ENCODE assay signal across 8 cellular contexts in genomic region chr10:22321156-22321711, GRCh38. TPM values are rescaled to one million over a fixed set of nuclear protein-coding genes. Genes with fewer than 3 reads are reported as not detected.
A peak's percentile ranks its signal among the peaks of the same experiment; 100 is the strongest.
DNase-seq lines count a peak whose midpoint lies in the region; ATAC-seq and TF ChIP-seq lines count a peak whose summit lies in the region.

No MANE protein-coding gene starts in this region.

- TF ChIP-seq CTCF in glutamatergic neuron (IDR thresholded peaks at IDR 0.05; ENCODE audit: partially characterized antibody, unreplicated experiment) = no peak

- peak overlapping the region; percentile 100 for H3K4me3 ChIP-seq in SJCRH30

- H3K9ac ChIP-seq in ES-I3 (ENCODE audit: low read depth, low read length) = peak overlapping the region; percentile 67

- DNase-seq in SJCRH30 (peak; percentile 62 to 76), glutamatergic neuron (peak; percentile 75), occipital lobe (lab: John Stamatoyannopoulos, UW) (peak; percentile 74)
- peak; percentile 78 for DNase-seq in activated naive CD8-positive, alpha-beta T cell treated with anti-CD3 and anti-CD28 coated beads, Interleukin-2, amount 10 ng/mL, durations not matched to agents 7 days and 5 days

- no peaks in the 10 kb centered on the region for H3K9me3 Mint-ChIP-seq in activated naive CD8-positive, alpha-beta T cell treated with anti-CD3 and anti-CD28 coated beads, Interleukin-2, amount 10 ng/mL, durations not matched to agents 7 days and 5 days
- peaks cover 20% of the 10 kb centered on the region for H3K9me3 Mint-ChIP-seq in glutamatergic neuron (ENCODE audit: unreplicated experiment)

- peaks cover 43% of the 10 kb centered on the region for H3K4me1 Mint-ChIP-seq in activated naive CD8-positive, alpha-beta T cell treated with anti-CD3 and anti-CD28 coated beads, Interleukin-2, amount 10 ng/mL, durations not matched to agents 7 days and 5 days
- peaks cover 17% of the 10 kb centered on the region for H3K4me1 Mint-ChIP-seq in glutamatergic neuron (ENCODE audit: low read depth, unreplicated experiment)

- peak overlapping the region; percentile 78 for H3K27ac Mint-ChIP-seq in activated naive CD8-positive, alpha-beta T cell treated with anti-CD3 and anti-CD28 coated beads, Interleukin-2, amount 10 ng/mL, durations not matched to agents 7 days and 5 days
- no peak overlapping the region for H3K27ac Mint-ChIP-seq in glutamatergic neuron (ENCODE audit: unreplicated experiment)

- POLR2A ChIA-PET in activated naive CD8-positive, alpha-beta T cell treated with anti-CD3 and anti-CD28 coated beads, Interleukin-2, amount 10 ng/mL, durations not matched to agents 7 days and 5 days (lab: Charles Lee) = interaction anchor here (0.6 to 4.8 kb wide), 6 partner anchors 17 to 353 kb away, joined by 3 to 19 read pairs (median 4); no protein-coding TSS in a partner anchor

- H3K27me3 Mint-ChIP-seq in activated naive CD8-positive, alpha-beta T cell treated with anti-CD3 and anti-CD28 coated beads, Interleukin-2, amount 10 ng/mL, durations not matched to agents 7 days and 5 days = peaks cover 45% of the 10 kb centered on the region
- peaks cover 36% of the 10 kb centered on the region for H3K27me3 Mint-ChIP-seq in glutamatergic neuron (ENCODE audit: unreplicated experiment)

- H3K36me3 Mint-ChIP-seq in activated naive CD8-positive, alpha-beta T cell treated with anti-CD3 and anti-CD28 coated beads, Interleukin-2, amount 10 ng/mL, durations not matched to agents 7 days and 5 days = peaks cover 8% of the 10 kb centered on the region
- peaks cover 4% of the 10 kb centered on the region for H3K36me3 Mint-ChIP-seq in glutamatergic neuron (ENCODE audit: unreplicated experiment)

- peak overlapping the region; percentile 83 for H3K4me3 Mint-ChIP-seq in activated naive CD8-positive, alpha-beta T cell treated with anti-CD3 and anti-CD28 coated beads, Interleukin-2, amount 10 ng/mL, durations not matched to agents 7 days and 5 days
- peak overlapping the region; percentile 83 for H3K4me3 Mint-ChIP-seq in glutamatergic neuron (ENCODE audit: unreplicated experiment)

- H3K9me3 ChIP-seq in ES-I3 (ENCODE audit: control insufficient read depth, insufficient read depth, low read length) (no peaks in the 10 kb centered on the region), SJCRH30 (replicated peaks) (no peaks in the 10 kb centered on the region)

- H3K4me1 ChIP-seq in ES-I3 (ENCODE audit: insufficient read depth, low read length) (peaks cover 20% of the 10 kb centered on the region), SJCRH30 (peaks cover 29% of the 10 kb centered on the region)

- H3K27ac ChIP-seq in SJCRH30 = peak overlapping the region; percentile 90

- H3K36me3 ChIP-seq in ES-I3 (ENCODE audit: insufficient read depth, low read length) (no peaks in the 10 kb centered on the region), SJCRH30 (0 out of 2 replicates have a peak, but pooled peaks cover 2% of the 10 kb centered on the region)

- peak; percentile 25 for ATAC-seq in HG02642 (IDR thresholded peaks at IDR 0.05; ENCODE audit: poor library complexity, unreplicated experiment)
- peak; percentile 30 for ATAC-seq in activated naive CD8-positive, alpha-beta T cell treated with anti-CD3 and anti-CD28 coated beads, Interleukin-2, amount 10 ng/mL, durations not matched to agents 7 days and 5 days (ENCODE audit: low read depth)
- ATAC-seq in GM18861 (IDR thresholded peaks at IDR 0.05; ENCODE audit: unreplicated experiment) = no peak
- ATAC-seq in HG03439 (IDR thresholded peaks at IDR 0.05; ENCODE audit: unreplicated experiment) = no peak

- peaks cover 6% of the 10 kb centered on the region for H3K27me3 ChIP-seq in SJCRH30

RNA-seq across cellular contexts. Expression of gene BMI1, which starts 0.3 kb away (rescaled TPM):
- total RNA-seq in SJCRH30 (2014; rRNA removed; shearing (Covaris generic)) = 81.9 and 103 TPM in 2 replicates
- 10 to 100 TPM; 40.0 to 44.5 TPM for total RNA-seq in activated naive CD8-positive, alpha-beta T cell treated with anti-CD3 and anti-CD28 coated beads, Interleukin-2, amount 10 ng/mL, durations not matched to agents 7 days and 5 days
- total RNA-seq in glutamatergic neuron (ENCODE audit: unreplicated experiment) (23.3 TPM), occipital lobe (138 TPM)

RNA-seq across cellular contexts. Expression of gene COMMD3, which starts 5.0 kb away (rescaled TPM):
- total RNA-seq in SJCRH30 (2014; rRNA removed; shearing (Covaris generic)) = 47.7 and 49.7 TPM in 2 replicates
- total RNA-seq in activated naive CD8-positive, alpha-beta T cell treated with anti-CD3 and anti-CD28 coated beads, Interleukin-2, amount 10 ng/mL, durations not matched to agents 7 days and 5 days = 10 to 100 TPM; 55.3 to 61.4 TPM
- total RNA-seq in glutamatergic neuron (ENCODE audit: unreplicated experiment) (31.7 TPM), occipital lobe (58.6 TPM)

RNA-seq across cellular contexts. Expression of gene SPAG6, which starts 24.1 kb away (rescaled TPM):
- 0.25 and 1.3 TPM in 2 replicates for total RNA-seq in SJCRH30 (2014; rRNA removed; shearing (Covaris generic))
- total RNA-seq in activated naive CD8-positive, alpha-beta T cell treated with anti-CD3 and anti-CD28 coated beads, Interleukin-2, amount 10 ng/mL, durations not matched to agents 7 days and 5 days = under 1 TPM; 0.67 to 0.77 TPM
- total RNA-seq in glutamatergic neuron (ENCODE audit: unreplicated experiment) (not detected), occipital lobe (1.2 TPM)

Comparison
In these comparisons a context has a peak if more than half of its experiments do, and no peak if none do; other contexts are left out.
1. ATAC-seq: peak in HG02642 (single experiment) and activated naive CD8-positive, alpha-beta T cell treated with anti-CD3 and anti-CD28 coated beads, Interleukin-2, amount 10 ng/mL, durations not matched to agents 7 days and 5 days (single experiment); none in GM18861 (single experiment) and HG03439 (single experiment).
2. Peak in every context shown above with its lines, with median percentiles within 50 percentile points of each other: DNase-seq.